8 cellular contexts compared by ENCODE assay signal in genomic region chr10:121900443-121901174, GRCh38. TPM values are rescaled to one million over a fixed set of nuclear protein-coding genes. Genes with fewer than 3 reads are reported as not detected.
DNase-seq lines count a peak whose midpoint lies in the region; ATAC-seq, FAIRE-seq and TF ChIP-seq lines count a peak whose summit lies in the region.

No MANE protein-coding gene starts in this region.

- peak; percentile 84 for ATAC-seq in GM19328 (IDR thresholded peaks at IDR 0.05; ENCODE audit: unreplicated experiment)

- intact Hi-C loops in posterior vena cava (cut with DNase I) = no loop called here

- no peaks in the 10 kb centered on the region for H3K9me3 ChIP-seq in liver (ENCODE audit: control insufficient read depth in 4 of 4, low read length in 3 of 4)

- H3K4me3 ChIP-seq in liver (ENCODE audit: low read depth in 1 of 3, low read length in 3 of 3) = no peak overlapping the region

- no peak overlapping the region for H3K27ac ChIP-seq in liver (ENCODE audit: low read depth in 1 of 2, low read length in 2 of 2)

- TF ChIP-seq CTCF in liver (IDR thresholded peaks at IDR 0.05; ENCODE audit: low read depth, low read length, missing input control) = peak; percentile 53

- no peaks in the 10 kb centered on the region for H3K27me3 ChIP-seq in liver (ENCODE audit: control insufficient read depth in 4 of 4, insufficient read depth in 4 of 4, low read length in 3 of 4)

- H3K9ac ChIP-seq in liver (ENCODE audit: low read depth in 1 of 2, low read length in 2 of 2) = no peak overlapping the region

- TF ChIP-seq RAD21 in liver (IDR thresholded peaks at IDR 0.05) = peak; percentile 67 to 81

- peaks cover 0 to 6% (median 1%) of the 10 kb centered on the region in 4 donors for H3K4me1 ChIP-seq in liver (ENCODE audit: control insufficient read depth in 4 of 4, insufficient read depth in 4 of 4, low read length in 3 of 4)

- no peak for FAIRE-seq in HTR-8/SVneo (lab: Jason Lieb, UNC)
- no peak for FAIRE-seq in urothelium cell line (lab: Jason Lieb, UNC)

- WGBS in liver = 49% methylated on average over 10 of the region's 10 CpGs

- peak; percentile 37 for DNase-seq in D341Med (ENCODE audit: low spot score)
- peak; percentile 35 for DNase-seq in HTR-8/SVneo (ENCODE audit: insufficient read length, low spot score)
- DNase-seq in NOMO-1 treated with dmso at 0.1 percent for 144 hours (lab: John Stamatoyannopoulos, UW; ENCODE audit: unreplicated experiment) = peak; percentile 12
- peak; percentile 15 for DNase-seq in cerebellum (ENCODE audit: low spot score)
- DNase-seq in urothelium cell line (ENCODE audit: low spot score) = peak; percentile 43
- DNase-seq in posterior vena cava (ENCODE audit: low spot score) = no peak

- peaks cover 3 to 19% (median 11%) of the 10 kb centered on the region in 4 donors for H3K36me3 ChIP-seq in liver (ENCODE audit: control insufficient read depth in 4 of 4, insufficient read depth in 3 of 4, low read depth in 1 of 4, low read length in 3 of 4)

TF ChIP-seq in liver, 16 proteins besides CTCF, POLR2A, EP300 and RAD21:
- TF ChIP-seq ATF3 (IDR thresholded peaks at IDR 0.05) (no peak), FOXA1 (IDR thresholded peaks at IDR 0.05) (no peak), NR2F2 (IDR thresholded peaks at IDR 0.05) (no peak), HNF4A (conservative IDR thresholded peaks at IDR 0.05) (no peak), REST (IDR thresholded peaks at IDR 0.05) (no peak), JUND (IDR thresholded peaks at IDR 0.05) (no peak), EGR1 (IDR thresholded peaks at IDR 0.05; ENCODE audit: low read depth in 2 of 2) (no peak), GABPA (IDR thresholded peaks at IDR 0.05 in 1 of 2, conservative IDR thresholded peaks at IDR 0.05 in 1 of 2) (no peak), YY1 (IDR thresholded peaks at IDR 0.05) (no peak), RXRA (IDR thresholded peaks at IDR 0.05) (no peak)
- TF ChIP-seq, protein P1, sequence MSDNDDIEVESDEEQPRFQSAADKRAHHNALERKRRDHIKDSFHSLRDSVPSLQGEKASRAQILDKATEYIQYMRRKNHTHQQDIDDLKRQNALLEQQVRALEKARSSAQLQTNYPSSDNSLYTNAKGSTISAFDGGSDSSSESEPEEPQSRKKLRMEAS (IDR thresholded peaks at IDR 0.05) = no peak
- TF ChIP-seq, protein P2, sequence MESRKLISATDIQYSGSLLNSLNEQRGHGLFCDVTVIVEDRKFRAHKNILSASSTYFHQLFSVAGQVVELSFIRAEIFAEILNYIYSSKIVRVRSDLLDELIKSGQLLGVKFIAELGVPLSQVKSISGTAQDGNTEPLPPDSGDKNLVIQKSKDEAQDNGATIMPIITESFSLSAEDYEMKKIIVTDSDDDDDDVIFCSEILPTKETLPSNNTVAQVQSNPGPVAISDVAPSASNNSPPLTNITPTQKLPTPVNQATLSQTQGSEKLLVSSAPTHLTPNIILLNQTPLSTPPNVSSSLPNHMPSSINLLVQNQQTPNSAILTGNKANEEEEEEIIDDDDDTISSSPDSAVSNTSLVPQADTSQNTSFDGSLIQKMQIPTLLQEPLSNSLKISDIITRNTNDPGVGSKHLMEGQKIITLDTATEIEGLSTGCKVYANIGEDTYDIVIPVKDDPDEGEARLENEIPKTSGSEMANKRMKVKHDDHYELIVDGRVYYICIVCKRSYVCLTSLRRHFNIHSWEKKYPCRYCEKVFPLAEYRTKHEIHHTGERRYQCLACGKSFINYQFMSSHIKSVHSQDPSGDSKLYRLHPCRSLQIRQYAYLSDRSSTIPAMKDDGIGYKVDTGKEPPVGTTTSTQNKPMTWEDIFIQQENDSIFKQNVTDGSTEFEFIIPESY (IDR thresholded peaks at IDR 0.05) = no peak

RNA-seq across cellular contexts. Expression of gene ATE1, which starts 27.2 kb away (rescaled TPM):
- 31.8 TPM for total RNA-seq in cerebellum
- total RNA-seq in liver = 10 to 100 TPM; 14.7 to 34.9 TPM
- polyA plus RNA-seq in liver = 10 to 100 TPM in 1 of 2 donors, 1 to 10 TPM in 1; 7.9 to 12.2 TPM
- 10 to 100 TPM; 25.6 to 32.4 TPM for total RNA-seq in posterior vena cava
